In genomic region chr1:155052412-155053400, GRCh38 we compare ENCODE assay signal across 8 cellular contexts. TPM values are rescaled to one million over a fixed set of nuclear protein-coding genes. Genes with fewer than 3 reads are reported as not detected.
DNase-seq lines count a peak whose midpoint lies in the region; ATAC-seq, FAIRE-seq and TF ChIP-seq lines count a peak whose summit lies in the region.

No MANE protein-coding gene starts in this region.

- peak overlapping the region; percentile 53 to 98 (median 92) for H3K27ac ChIP-seq in heart right ventricle
- peak overlapping the region; percentile 69 to 78 for H3K27ac ChIP-seq in small intestine (ENCODE audit: low read depth in 1 of 2, low read length in 1 of 2)

- ATAC-seq in heart right ventricle: peak; percentile 14 to 80 (median 60)

- WGBS in heart right ventricle, 2 donors: 43 to 62% methylated on average over 13 of the region's 13 CpGs
- WGBS in small intestine, 3 donors: 27 to 38% (median 35%) methylated on average over 13 of the region's 13 CpGs

- FAIRE-seq in small intestine (lab: Jason Lieb, UNC) (no peak), RCC 7860 (lab: Jason Lieb, UNC) (no peak)

- peaks cover 12 to 45% (median 27%) of the 10 kb centered on the region in 9 donors for H3K4me1 ChIP-seq in heart right ventricle
- H3K4me1 ChIP-seq in small intestine (ENCODE audit: control insufficient read depth in 2 of 2, insufficient read depth in 1 of 2, low read depth in 1 of 2, low read length in 1 of 2): peaks cover 3 to 4% of the 10 kb centered on the region in 2 donors

- H3K4me3 ChIP-seq in heart right ventricle (peak overlapping the region in 9 of 10 donors; percentile 51 to 98 (median 84)), small intestine (ENCODE audit: low read depth in 1 of 2, low read length in 2 of 2) (peak overlapping the region; percentile 3 to 57)

- H3K36me3 ChIP-seq in heart right ventricle: peaks cover 0 to 46% (median 28%) of the 10 kb centered on the region in 9 donors
- peaks cover 3 to 4% of the 10 kb centered on the region in 2 donors for H3K36me3 ChIP-seq in small intestine (ENCODE audit: control insufficient read depth in 2 of 2, insufficient read depth in 2 of 2, low read length in 2 of 2)

- H3K27me3 ChIP-seq in heart right ventricle (no peaks in the 10 kb centered on the region), small intestine (ENCODE audit: control insufficient read depth in 2 of 2, insufficient read depth in 2 of 2, low read length in 2 of 2) (no peaks in the 10 kb centered on the region)

- DNase-seq in ELR (ENCODE audit: low read depth) (peak; percentile 47), NCI-H1105 treated with DMSO at 0.1 percent for 48 hours (lab: John Stamatoyannopoulos, UW) (peak; percentile 46), heart right ventricle (peak; percentile 62 to 85), small intestine (peak; percentile 72), NCI-H82 (lab: John Stamatoyannopoulos, UW) (no peak), RCC 7860 (ENCODE audit: low spot score) (no peak), DMS 273 treated with DMSO at 0.1 percent for 48 hours (lab: John Stamatoyannopoulos, UW) (no peak)
- DNase-seq in activated T-cell treated with anti-CD3 and anti-CD28 coated beads, Interleukin-2, amount 50 U/mL, for 48 hours: peak; percentile 58 to 59

- intact Hi-C loops in heart right ventricle (cut with DNase I): loop anchor here in 3 of 10 donors (5.0 to 10.0 kb wide), 6 partner anchors 35 to 568 kb away; partner anchors contain the start of genes CKS1B (in 2 of the 3), SHC1 (in 2 of the 3), PBXIP1 (in 1 of the 3) and ZBTB7B (in 1 of the 3)

- peak in 4 of 9 donors; percentile 20 to 47 (median 36) for TF ChIP-seq CTCF in heart right ventricle (IDR thresholded peaks at IDR 0.05)

- no peaks in the 10 kb centered on the region for H3K9me3 ChIP-seq in heart right ventricle
- no peaks in the 10 kb centered on the region for H3K9me3 ChIP-seq in small intestine (ENCODE audit: control insufficient read depth, low read depth)

RNA-seq across cellular contexts. Expression of gene ADAM15, which starts 1.6 kb away (rescaled TPM):
- 100 to 1,000 TPM in 1 of 10 donors, 10 to 100 TPM in 9; 46.7 to 146 (median 58.5) TPM for total RNA-seq in heart right ventricle
- polyA plus RNA-seq in heart right ventricle (100 to 1,000 TPM; 144 to 305 TPM), small intestine (100 to 1,000 TPM; 143 to 206 (median 152) TPM)

RNA-seq across cellular contexts. Expression of gene EFNA4, which starts 10.8 kb away (rescaled TPM):
- 1 to 10 TPM in 8 of 10 donors, under 1 TPM in 2; 0.49 to 2.8 (median 1.8) TPM for total RNA-seq in heart right ventricle
- 1 to 10 TPM; 4.2 to 5.4 TPM for polyA plus RNA-seq in heart right ventricle
- 10 to 100 TPM; 16.8 to 17.5 (median 17.2) TPM for polyA plus RNA-seq in small intestine

RNA-seq across cellular contexts. Expression of gene DCST1, which starts 19.1 kb away (rescaled TPM):
- total RNA-seq in heart right ventricle: not detected
- polyA plus RNA-seq in heart right ventricle (under 1 TPM in 1 of 2 donors, not detected in 1; 0.29 TPM), small intestine (under 1 TPM in 1 of 3 donors, not detected in 2; 0.10 TPM)

RNA-seq across cellular contexts. Expression of gene DCST2, which starts 19.1 kb away (rescaled TPM):
- total RNA-seq in heart right ventricle: under 1 TPM in 9 of 10 donors, not detected in 1; 0.15 to 0.67 (median 0.30) TPM
- polyA plus RNA-seq in heart right ventricle (1 to 10 TPM in 1 of 2 donors, under 1 TPM in 1; 0.38 to 1.8 TPM), small intestine (10 to 100 TPM in 2 of 3 donors, 1 to 10 TPM in 1; 1.9 to 27.1 (median 18.6) TPM)

RNA-seq across cellular contexts. Expression of gene EFNA3, which starts 25.9 kb away (rescaled TPM):
- total RNA-seq in heart right ventricle: 1 to 10 TPM in 1 of 10 donors, under 1 TPM in 8, not detected in 1; 0.23 to 1.9 (median 0.46) TPM
- polyA plus RNA-seq in heart right ventricle: 1 to 10 TPM in 1 of 2 donors, under 1 TPM in 1; 0.95 to 1.8 TPM
- 1 to 10 TPM; 2.0 to 7.0 (median 4.5) TPM for polyA plus RNA-seq in small intestine

Comparison
In these comparisons a context has a peak if more than half of its experiments do, and no peak if none do; other contexts are left out.
1. DNase-seq: peak in ELR (single experiment), NCI-H1105 treated with DMSO at 0.1 percent for 48 hours (single experiment), activated T-cell treated with anti-CD3 and anti-CD28 coated beads, Interleukin-2, amount 50 U/mL, for 48 hours (2 of 2), heart right ventricle (2 of 2) and small intestine (single experiment); none in NCI-H82 (single experiment), RCC 7860 (single experiment) and DMS 273 treated with DMSO at 0.1 percent for 48 hours (single experiment).